ENCODE assay signal across 8 cellular contexts in the genomic region with DNA sequence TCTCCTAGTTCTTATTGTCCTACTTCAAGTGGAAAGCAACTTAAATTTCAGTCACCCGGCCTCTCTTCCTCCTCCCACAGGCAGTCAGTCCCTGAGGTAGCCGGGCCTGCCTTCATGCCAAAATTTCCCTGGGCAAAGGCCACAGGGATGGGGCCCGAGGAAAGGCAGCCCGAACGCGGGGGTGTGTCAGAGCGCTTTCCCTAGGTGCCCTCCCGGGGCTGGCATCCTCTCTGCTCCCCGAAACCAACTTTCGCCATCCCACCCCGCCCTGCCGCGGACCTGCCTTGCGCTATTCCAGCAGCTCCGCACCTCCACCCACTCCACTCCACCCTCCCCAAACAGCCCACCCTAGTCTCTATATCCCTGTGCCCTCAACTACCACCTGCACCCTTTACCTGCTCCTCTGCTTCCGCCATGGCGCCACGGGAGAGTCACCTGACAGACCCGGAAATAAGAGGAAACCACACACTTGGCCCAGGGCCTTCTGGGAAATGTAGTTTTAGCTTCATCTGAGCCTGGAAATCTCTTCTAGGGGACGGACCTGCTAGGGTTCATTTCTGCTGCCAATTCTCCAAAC. TPM values are rescaled to one million over a fixed set of nuclear protein-coding genes. Genes with fewer than 3 reads are reported as not detected.
DNase-seq lines count a peak whose midpoint lies in the region; ATAC-seq, FAIRE-seq and TF ChIP-seq lines count a peak whose summit lies in the region.

A gene (minus strand): TSS at position 433 of the 577 bp plus-strand sequence. CDS start 17 bp downstream, at position 416.

- H3K27me3 ChIP-seq in right cardiac atrium (ENCODE audit: control insufficient read depth, insufficient read depth) (no peaks in the 10 kb centered on the region), uterus (no peaks in the 10 kb centered on the region)

- H3K27me3 Mint-ChIP-seq in T-helper 17 cell, result peaks cover 7% of the 10 kb centered on the region

- H3K36me3 ChIP-seq in uterus, result no peaks in the 10 kb centered on the region

- peak within 1 kb of the TSS; percentile 100 for H3K4me3 Mint-ChIP-seq in T-helper 17 cell

- peak within 1 kb of the TSS; percentile 94 for H3K27ac Mint-ChIP-seq in T-helper 17 cell

- H3K4me1 Mint-ChIP-seq in T-helper 17 cell, result peaks cover 26% of the 10 kb centered on the region

- peak; percentile 96 for FAIRE-seq in GM12892 (lab: Jason Lieb, UNC)

- DNase-seq in GM12892 (ENCODE audit: insufficient read length), result peak; percentile 70
- peak; percentile 92 for DNase-seq in NCI-H1105 treated with DMSO at 0.1 percent for 48 hours (lab: John Stamatoyannopoulos, UW)
- peak; percentile 53 to 64 (median 62) for DNase-seq in T-helper 17 cell
- DNase-seq in amygdala (lab: John Stamatoyannopoulos, UW), result peak in 55 of 56 donors; percentile 5 to 87 (median 54)
- peak; percentile 70 to 85 (median 77) for DNase-seq in right cardiac atrium
- DNase-seq in putamen (ENCODE audit: low spot score), result peak; percentile 81
- peak; percentile 67 to 76 for DNase-seq in uterus

- WGBS in right cardiac atrium, result under 1% methylated on average over 20 of the region's 20 CpGs

- ATAC-seq in HG02678 (IDR thresholded peaks at IDR 0.05; ENCODE audit: unreplicated experiment) (peak; percentile 99), T-helper 17 cell (peak; percentile 99), right cardiac atrium (peak; percentile 97 to 98)

- peak; percentile 70 for TF ChIP-seq POLR2A in GM12892 (IDR thresholded peaks at IDR 0.05; ENCODE audit: low read depth, low read length)
- TF ChIP-seq POLR2A in uterus (IDR thresholded peaks at IDR 0.05), result no peak

- H3K9me3 ChIP-seq in T-helper 17 cell (ENCODE audit: control insufficient read depth, low read length, poor library complexity, severe bottlenecking) (no peaks in the 10 kb centered on the region), right cardiac atrium (ENCODE audit: control insufficient read depth, low read length) (no peaks in the 10 kb centered on the region), uterus (no peaks in the 10 kb centered on the region)

- H3K4me3 ChIP-seq in right cardiac atrium (ENCODE audit: low read length) (peak within 1 kb of the TSS; percentile 83), uterus (peak within 1 kb of the TSS; percentile 73 to 94)

- intact Hi-C loops in right cardiac atrium (cut with DNase I) (no loop called here), uterus (cut with DNase I; ENCODE audit: low total_unique reads) (no loop called here)

- H3K36me3 Mint-ChIP-seq in T-helper 17 cell (ENCODE audit: low read depth), result peaks cover 5% of the 10 kb centered on the region

- H3K27ac ChIP-seq in right cardiac atrium (ENCODE audit: low read length) (no peak within 1 kb of the TSS), uterus (peak within 1 kb of the TSS; percentile 19 to 63)

- no peak for TF ChIP-seq CTCF in uterus (IDR thresholded peaks at IDR 0.05)

- H3K4me1 ChIP-seq in right cardiac atrium (ENCODE audit: control insufficient read depth, insufficient read depth, low read length) (no peaks in the 10 kb centered on the region), uterus (no peaks in the 10 kb centered on the region)

RNA-seq across cellular contexts. Expression of the gene that starts here (rescaled TPM):
- 50.5 TPM for polyA plus RNA-seq in GM12892 (2012; ENCODE audit: missing spikeins)
- total RNA-seq in T-helper 17 cell, result 10 to 100 TPM; 45.8 to 46.1 TPM
- total RNA-seq in right cardiac atrium, result 10 to 100 TPM; 40.3 to 54.7 (median 50.0) TPM
- polyA plus RNA-seq in right cardiac atrium, result 11.5 TPM
- 100 to 1,000 TPM in 1 of 4 donors, 10 to 100 TPM in 3; 41.2 to 122 (median 74.0) TPM for total RNA-seq in uterus
